Comparison of ENCODE assay signal across 1 cellular context in genomic region chr4:163666335-163666888, GRCh38.
TF ChIP-seq lines count a peak whose summit lies in the region.

No MANE protein-coding gene starts in this region.

TF ChIP-seq in WTC11, 78 proteins besides CTCF, POLR2A, EP300 and RAD21 (continued from another document):
- no peak for TF ChIP-seq FOXP4 (CRISPR knock-in tag; IDR thresholded peaks at IDR 0.05)
- no peak for TF ChIP-seq NR3C1 (CRISPR knock-in tag; conservative IDR thresholded peaks at IDR 0.05; ENCODE audit: low read depth)
- no peak for TF ChIP-seq E2F5 (CRISPR knock-in tag; IDR thresholded peaks at IDR 0.05)
- no peak for TF ChIP-seq ATF2 (CRISPR knock-in tag; IDR thresholded peaks at IDR 0.05; ENCODE audit: borderline replicate concordance, low read depth)
- TF ChIP-seq NFE2L1 (CRISPR knock-in tag; IDR thresholded peaks at IDR 0.05) = no peak
- no peak for TF ChIP-seq GRHL2 (CRISPR knock-in tag; IDR thresholded peaks at IDR 0.05; ENCODE audit: insufficient replicate concordance, severe bottlenecking)
- TF ChIP-seq SP1 (CRISPR knock-in tag; conservative IDR thresholded peaks at IDR 0.05) = no peak
- no peak for TF ChIP-seq ZNF425 (CRISPR knock-in tag; conservative IDR thresholded peaks at IDR 0.05)
- TF ChIP-seq TEAD4 (CRISPR knock-in tag; IDR thresholded peaks at IDR 0.05) = no peak
